8 cellular contexts compared by ENCODE assay signal in the genomic region with DNA sequence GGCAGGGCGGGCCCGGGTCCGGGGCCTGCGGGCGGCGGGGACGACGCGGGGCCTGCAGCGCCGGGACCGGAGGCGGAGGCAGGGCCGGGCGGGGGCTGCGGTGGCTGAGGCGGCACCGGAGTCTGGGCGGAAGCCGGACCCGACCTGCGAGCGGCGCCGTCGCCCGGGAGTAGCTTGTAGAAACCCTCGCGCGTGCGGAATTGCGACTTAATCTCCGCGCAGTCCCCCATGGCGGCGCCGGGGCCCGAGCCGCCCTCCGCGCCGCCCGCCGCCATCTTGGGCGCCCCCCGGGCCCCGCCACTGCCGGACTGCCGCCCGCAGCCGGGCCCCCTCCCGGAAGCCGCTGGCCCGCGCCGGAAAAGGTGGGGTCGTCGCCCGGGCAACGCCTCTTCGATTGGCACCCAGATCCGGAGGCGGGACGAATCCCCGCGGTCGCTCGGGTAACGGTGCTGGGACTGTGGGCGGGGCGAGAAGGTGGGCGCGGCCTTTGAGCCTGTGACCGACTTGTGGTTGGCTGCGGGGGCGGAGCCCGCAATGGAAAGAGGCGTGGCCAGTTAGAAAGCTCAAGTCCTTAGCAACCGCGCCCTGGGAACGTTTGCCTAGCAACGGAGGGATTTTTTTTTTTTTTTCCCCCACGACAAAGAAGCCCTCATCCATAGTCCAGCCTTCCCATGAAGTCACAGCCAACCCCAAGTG. TPM values are rescaled to one million over a fixed set of nuclear protein-coding genes. Genes with fewer than 3 reads are reported as not detected.
DNase-seq lines count a peak whose midpoint lies in the region; ATAC-seq and TF ChIP-seq lines count a peak whose summit lies in the region.

A gene with protein sequence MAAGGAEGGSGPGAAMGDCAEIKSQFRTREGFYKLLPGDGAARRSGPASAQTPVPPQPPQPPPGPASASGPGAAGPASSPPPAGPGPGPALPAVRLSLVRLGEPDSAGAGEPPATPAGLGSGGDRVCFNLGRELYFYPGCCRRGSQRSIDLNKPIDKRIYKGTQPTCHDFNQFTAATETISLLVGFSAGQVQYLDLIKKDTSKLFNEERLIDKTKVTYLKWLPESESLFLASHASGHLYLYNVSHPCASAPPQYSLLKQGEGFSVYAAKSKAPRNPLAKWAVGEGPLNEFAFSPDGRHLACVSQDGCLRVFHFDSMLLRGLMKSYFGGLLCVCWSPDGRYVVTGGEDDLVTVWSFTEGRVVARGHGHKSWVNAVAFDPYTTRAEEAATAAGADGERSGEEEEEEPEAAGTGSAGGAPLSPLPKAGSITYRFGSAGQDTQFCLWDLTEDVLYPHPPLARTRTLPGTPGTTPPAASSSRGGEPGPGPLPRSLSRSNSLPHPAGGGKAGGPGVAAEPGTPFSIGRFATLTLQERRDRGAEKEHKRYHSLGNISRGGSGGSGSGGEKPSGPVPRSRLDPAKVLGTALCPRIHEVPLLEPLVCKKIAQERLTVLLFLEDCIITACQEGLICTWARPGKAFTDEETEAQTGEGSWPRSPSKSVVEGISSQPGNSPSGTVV (minus strand): TSS at position 364 of the 696 bp plus-strand sequence. CDS start 89 bp downstream, at position 275.

- H2AFZ ChIP-seq in PC-9 = peak within 1 kb of the TSS; percentile 77

- POLR2A ChIA-PET in PC-9 (lab: Charles Lee; ENCODE audit: unreplicated experiment) = interaction anchor here (0.6 to 1.4 kb wide), 5 partner anchors 10 to 1268 kb away, joined by 3 to 15 read pairs (median 3); partner anchors contain the start of gene DMPK

- peak; percentile 89 for ATAC-seq in GM21576 (IDR thresholded peaks at IDR 0.05; ENCODE audit: unreplicated experiment)
- ATAC-seq in activated T-cell treated with anti-CD3 and anti-CD28 coated beads, Interleukin-2, amount 50 U/mL, for 4 hours = peak; percentile 93 to 94
- peak; percentile 98 for ATAC-seq in esophagus mucosa

- H3K4me3 ChIP-seq in Jurkat, Clone E6-1 (ENCODE audit: low read length) = peak within 1 kb of the TSS; percentile 66
- peak within 1 kb of the TSS; percentile 93 for H3K4me3 ChIP-seq in PC-9
- H3K4me3 ChIP-seq in muscle layer of duodenum (ENCODE audit: low read depth in 1 of 2, low read length in 2 of 2) = peak within 1 kb of the TSS; percentile 75 to 87

- CTCF ChIA-PET in PC-9 (lab: Charles Lee) = interaction anchor here (0.6 to 0.7 kb wide), 3 partner anchors 11 to 542 kb away, joined by 3 to 6 read pairs (median 3); no protein-coding TSS in a partner anchor

- no peaks in the 10 kb centered on the region for H3K9me3 Mint-ChIP-seq in activated T-cell treated with anti-CD3 and anti-CD28 coated beads, Interleukin-2, amount 50 U/mL, for 4 hours

- peak within 1 kb of the TSS; percentile 94 for H3K4me3 Mint-ChIP-seq in activated T-cell treated with anti-CD3 and anti-CD28 coated beads, Interleukin-2, amount 50 U/mL, for 4 hours

- intact Hi-C loops in PC-9 (cut with micrococcal nuclease; ENCODE audit: unreplicated experiment) = no loop called here

- H3K27me3 ChIP-seq in PC-9 (ENCODE audit: insufficient read depth, low read depth) (no peaks in the 10 kb centered on the region), muscle layer of duodenum (ENCODE audit: low read depth, low read length) (no peaks in the 10 kb centered on the region)

- H3K4me2 ChIP-seq in PC-9 = peak within 1 kb of the TSS; percentile 95

- H4K20me1 ChIP-seq in PC-9 (ENCODE audit: insufficient read depth) = no peaks in the 10 kb centered on the region

- no peaks in the 10 kb centered on the region for H3K9me3 ChIP-seq in PC-9 (ENCODE audit: insufficient read depth, low read depth)
- no peaks in the 10 kb centered on the region for H3K9me3 ChIP-seq in muscle layer of duodenum (ENCODE audit: control insufficient read depth in 1 of 2, low read length in 2 of 2)

- DNase-seq in DMS114 treated with DMSO at 0.1 percent for 48 hours (lab: John Stamatoyannopoulos, UW; ENCODE audit: unreplicated experiment) = peak; percentile 87
- DNase-seq in Jurkat, Clone E6-1 (ENCODE audit: low read depth, low spot score) = peak; percentile 96
- DNase-seq in PC-9 = peak; percentile 95 to 100
- DNase-seq in activated T-cell treated with anti-CD3 and anti-CD28 coated beads, Interleukin-2, amount 50 U/mL, for 4 hours = peak; percentile 100
- DNase-seq in stimulated activated CD8-positive, alpha-beta memory T cell treated with anti-CD3 and anti-CD28 coated beads, Interleukin-7, amount 100 ng/mL, for 4 hours (ENCODE audit: low read depth in 2 of 2) = peak; percentile 99

- H3K4me1 ChIP-seq in PC-9 (replicated peaks; ENCODE audit: insufficient read depth) (peaks cover 18% of the 10 kb centered on the region), muscle layer of duodenum (ENCODE audit: control insufficient read depth in 1 of 2, insufficient read depth in 2 of 2, low read length in 2 of 2) (peaks cover 0 to 23% of the 10 kb centered on the region in 2 donors)

- H3K36me3 Mint-ChIP-seq in activated T-cell treated with anti-CD3 and anti-CD28 coated beads, Interleukin-2, amount 50 U/mL, for 4 hours (ENCODE audit: insufficient read depth) = peaks cover 17% of the 10 kb centered on the region

- peaks cover 31% of the 10 kb centered on the region for H3K4me1 Mint-ChIP-seq in activated T-cell treated with anti-CD3 and anti-CD28 coated beads, Interleukin-2, amount 50 U/mL, for 4 hours (ENCODE audit: low read depth)

- peaks cover 17% of the 10 kb centered on the region for H3K27me3 Mint-ChIP-seq in activated T-cell treated with anti-CD3 and anti-CD28 coated beads, Interleukin-2, amount 50 U/mL, for 4 hours (ENCODE audit: low read depth)

- no peak for TF ChIP-seq CTCF in PC-9 (conservative IDR thresholded peaks at IDR 0.05)

- peaks cover 28% of the 10 kb centered on the region for H3K79me2 ChIP-seq in PC-9 (ENCODE audit: low read depth)

- H3K36me3 ChIP-seq in PC-9 (ENCODE audit: low read depth) (peaks cover 13% of the 10 kb centered on the region), muscle layer of duodenum (ENCODE audit: control insufficient read depth in 1 of 2, insufficient read depth in 2 of 2, low read length in 2 of 2) (peaks cover 8 to 19% of the 10 kb centered on the region in 2 donors)

- H3K27ac ChIP-seq in PC-9 (no peak within 1 kb of the TSS), muscle layer of duodenum (ENCODE audit: low read length) (peak within 1 kb of the TSS; percentile 43)

- no TSS peak for BruUV-seq in PC-9 (replicated peaks; lab: Mats Ljungman, UMichigan)

- H3K9me2 ChIP-seq in PC-9 (ENCODE audit: insufficient read depth) = no peaks in the 10 kb centered on the region

- peaks cover 12% of the 10 kb centered on the region; the same call in 1 of the 2 replicates for H3F3A ChIP-seq in PC-9 (ENCODE audit: insufficient read depth, low read depth)

RNA-seq across cellular contexts. Expression of the gene that starts here (rescaled TPM):
- polyA plus RNA-seq in Jurkat, Clone E6-1 (2012; ENCODE audit: insufficient read depth, insufficient read length) = 13.4 TPM
- total RNA-seq in PC-9 (2021) = 66.7 and 71.1 TPM in 2 replicates
- 10 to 100 TPM; 53.3 to 60.5 (median 54.2) TPM for total RNA-seq in activated T-cell treated with anti-CD3 and anti-CD28 coated beads, Interleukin-2, amount 50 U/mL, for 4 hours
- 17.4 TPM for total RNA-seq in esophagus mucosa
